In genomic region chr7:45685619-45686240, GRCh38 we compare ENCODE assay signal across 1 cellular context.
TF ChIP-seq lines count a peak whose summit lies in the region.

No MANE protein-coding gene starts in this region.

TF ChIP-seq in GM23338, 12 proteins besides CTCF, POLR2A, EP300 and RAD21 (continued from another document):
- TF ChIP-seq ZNF462 (CRISPR knock-in tag; IDR thresholded peaks at IDR 0.05) (no peak), EZH2phosphoT487 (IDR thresholded peaks at IDR 0.05; ENCODE audit: unreplicated experiment) (no peak), NANOG (IDR thresholded peaks at IDR 0.05; ENCODE audit: borderline replicate concordance) (no peak), CREB1 (CRISPR knock-in tag; IDR thresholded peaks at IDR 0.05; ENCODE audit: low read depth) (no peak)
